8 cellular contexts compared by ENCODE assay signal in genomic region chr9:96854073-96854876, GRCh38. TPM values are rescaled to one million over a fixed set of nuclear protein-coding genes. Genes with fewer than 3 reads are reported as not detected.
DNase-seq lines count a peak whose midpoint lies in the region; ATAC-seq lines count a peak whose summit lies in the region.

Gene ZNF782 (minus strand): TSS chr9:96854514. CDS start chr9:96851961, 2,553 bp downstream.

- H3K27ac ChIP-seq in SK-N-MC (no peak within 1 kb of the TSS), temporal lobe (ENCODE audit: low read depth, low read length) (no peak within 1 kb of the TSS)

- peaks cover 51% of the 10 kb centered on the region for H3K4me1 Mint-ChIP-seq in activated naive CD4-positive, alpha-beta T cell treated with anti-CD3 and anti-CD28 coated beads, Interleukin-2, amount 50 U/mL, for 24 hours

- peak within 1 kb of the TSS; percentile 89 for H3K9ac ChIP-seq in SK-N-MC (ENCODE audit: insufficient read length)

- H3K36me3 ChIP-seq in SK-N-MC (ENCODE audit: insufficient read depth, low read length), result no peaks in the 10 kb centered on the region; the same call in 1 of the 2 replicates

- DNase-seq in GM04504 (ENCODE audit: low read depth) (peak; percentile 83), NCI-H1048 (lab: John Stamatoyannopoulos, UW) (peak; percentile 89), SK-N-MC (ENCODE audit: low read depth, low spot score) (peak; percentile 83), glomerular visceral epithelial cell (ENCODE audit: extremely low spot score) (peak; percentile 95), occipital lobe (lab: John Stamatoyannopoulos, UW) (peak; percentile 88)

- peak within 1 kb of the TSS; percentile 100 for H3K4me3 Mint-ChIP-seq in activated naive CD4-positive, alpha-beta T cell treated with anti-CD3 and anti-CD28 coated beads, Interleukin-2, amount 50 U/mL, for 24 hours

- H3K27me3 Mint-ChIP-seq in activated naive CD4-positive, alpha-beta T cell treated with anti-CD3 and anti-CD28 coated beads, Interleukin-2, amount 50 U/mL, for 24 hours, result no peaks in the 10 kb centered on the region

- peak within 1 kb of the TSS; percentile 100 for H3K27ac Mint-ChIP-seq in activated naive CD4-positive, alpha-beta T cell treated with anti-CD3 and anti-CD28 coated beads, Interleukin-2, amount 50 U/mL, for 24 hours

- H3K36me3 Mint-ChIP-seq in activated naive CD4-positive, alpha-beta T cell treated with anti-CD3 and anti-CD28 coated beads, Interleukin-2, amount 50 U/mL, for 24 hours, result peaks cover 7% of the 10 kb centered on the region

- ATAC-seq in HG02571 (IDR thresholded peaks at IDR 0.05; ENCODE audit: unreplicated experiment), result peak; percentile 92

- H3K9me3 Mint-ChIP-seq in activated naive CD4-positive, alpha-beta T cell treated with anti-CD3 and anti-CD28 coated beads, Interleukin-2, amount 50 U/mL, for 24 hours, result no peaks in the 10 kb centered on the region

- peak within 1 kb of the TSS; percentile 90 for H3K4me3 ChIP-seq in SK-N-MC

- H3K9me3 ChIP-seq in SK-N-MC (ENCODE audit: low read depth, low read length), result no peaks in the 10 kb centered on the region; the same call in 1 of the 2 replicates

RNA-seq across cellular contexts. Expression of gene ZNF782, which starts in this region (rescaled TPM):
- total RNA-seq in occipital lobe, result 41.2 TPM
- 28.0 TPM for total RNA-seq in temporal lobe
